ENCODE assay signal across 28 cellular contexts in the genomic region with DNA sequence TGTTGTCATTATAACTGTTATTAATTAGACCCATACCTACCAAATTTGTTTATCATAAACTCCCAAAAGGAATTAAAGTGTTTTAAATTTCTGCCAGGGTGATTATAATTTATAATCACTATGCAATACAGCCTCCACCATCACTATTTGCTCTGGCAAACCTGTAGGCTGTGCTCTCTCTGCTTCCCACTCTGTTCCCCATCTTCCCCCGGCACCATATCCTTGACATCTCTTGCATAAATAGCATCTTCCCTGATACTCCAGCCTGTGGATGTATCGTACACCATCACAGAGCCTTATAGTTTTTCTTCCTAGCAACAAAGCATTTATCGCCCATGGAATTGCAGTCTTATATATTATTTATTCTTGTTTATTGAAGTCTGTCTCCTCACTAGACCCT.
DNase-seq lines count a peak whose midpoint lies in the region; ATAC-seq and TF ChIP-seq lines count a peak whose summit lies in the region.
"Had no signal": no experiment of that assay in that cellular context is flagged by ENCODE, and none has a peak within 500 bp of the region (broad histone marks: within the 10 kb centered on the region; RNA-seq: fewer than 3 reads in every experiment).

No MANE protein-coding gene starts in this region.

- no peak overlapping the region for H3K4me3 Mint-ChIP-seq in MCF 10A (ENCODE audit: unreplicated experiment)
- H3K4me3 Mint-ChIP-seq: activated B cell treated with CpG ODN at 0.5 μM for 24 hours; activated naive CD8-positive, alpha-beta T cell treated with anti-CD3 and anti-CD28 coated beads for 36 hours; activated T-cell treated with anti-CD3 and anti-CD28 coated beads, Interleukin-2, amount 50 U/mL, for 24 hours; CD4-positive, CD25-positive, alpha-beta regulatory T cell; dendritic cell treated with granulocyte-macrophage colony-stimulating factor and Interleukin-4, amounts not matched to agents 40 ng/mL and 50 ng/mL, for 4 days; IgD-negative memory B cell; stimulated activated effector memory CD8-positive, alpha-beta T cell treated with anti-CD3 and anti-CD28 coated beads, Interleukin-12 subunit alpha, Interleukin-12 subunit beta, amount 100 ng/mL, for 72 hours had no signal

- peak overlapping the region; percentile 95 for H3K27ac Mint-ChIP-seq in MCF 10A (ENCODE audit: low read depth, unreplicated experiment)
- H3K27ac Mint-ChIP-seq: activated B cell treated with CpG ODN at 0.5 μM for 24 hours; activated naive CD8-positive, alpha-beta T cell treated with anti-CD3 and anti-CD28 coated beads for 36 hours; CD4-positive, CD25-positive, alpha-beta regulatory T cell; dendritic cell treated with granulocyte-macrophage colony-stimulating factor and Interleukin-4, amounts not matched to agents 40 ng/mL and 50 ng/mL, for 4 days had no signal

- CTCF ChIA-PET in MCF 10A (lab: Yijun Ruan, JAX), result interaction anchor here (0.5 kb wide), 1 partner anchor 476 kb away, joined by 3 read pairs; no protein-coding TSS in a partner anchor

- H3K27me3 ChIP-seq in breast epithelium (no peaks in the 10 kb centered on the region), esophagus squamous epithelium (no peaks in the 10 kb centered on the region), psoas muscle (ENCODE audit: insufficient read depth in 3 of 3, low read length in 2 of 3) (no peaks in the 10 kb centered on the region), left ventricle myocardium inferior (ENCODE audit: low read depth) (no peaks in the 10 kb centered on the region)
- H3K27me3 ChIP-seq: sigmoid colon, suprapubic skin had no signal

- POLR2A ChIA-PET in MCF 10A (lab: Yijun Ruan, JAX), result interaction anchor here (1.2 to 1.5 kb wide), 2 partner anchors 19 to 33 kb away, joined by 3 to 4 read pairs; no protein-coding TSS in a partner anchor

- H3K27ac ChIP-seq in breast epithelium, result no peak overlapping the region
- peak overlapping the region in 3 of 4 donors; percentile 83 to 94 (median 93) for H3K27ac ChIP-seq in esophagus squamous epithelium
- peak overlapping the region; percentile 97 for H3K27ac ChIP-seq in psoas muscle
- H3K27ac ChIP-seq in left ventricle myocardium inferior (replicated peaks), result no peak overlapping the region
- H3K27ac ChIP-seq: sigmoid colon, suprapubic skin had no signal

- H3K27me3 Mint-ChIP-seq in MCF 10A (ENCODE audit: insufficient read depth, unreplicated experiment), result no peaks in the 10 kb centered on the region
- H3K27me3 Mint-ChIP-seq: activated T-cell treated with anti-CD3 and anti-CD28 coated beads, Interleukin-2, amount 50 U/mL, for 24 hours; IgD-negative memory B cell; progenitor cell of endocrine pancreas had no signal

- peaks cover 36% of the 10 kb centered on the region for H3K4me1 Mint-ChIP-seq in MCF 10A (ENCODE audit: insufficient read depth, unreplicated experiment)
- H3K4me1 Mint-ChIP-seq: activated B cell treated with CpG ODN at 0.5 μM for 24 hours; CD4-positive, CD25-positive, alpha-beta regulatory T cell; IgD-negative memory B cell had no signal

- no peaks in the 10 kb centered on the region for H3K9me3 Mint-ChIP-seq in MCF 10A (ENCODE audit: unreplicated experiment)
- H3K9me3 Mint-ChIP-seq: activated B cell treated with CpG ODN at 0.5 μM for 24 hours; activated naive CD8-positive, alpha-beta T cell treated with anti-CD3 and anti-CD28 coated beads for 36 hours; activated T-cell treated with anti-CD3 and anti-CD28 coated beads, Interleukin-2, amount 50 U/mL, for 24 hours; dendritic cell treated with granulocyte-macrophage colony-stimulating factor and Interleukin-4, amounts not matched to agents 40 ng/mL and 50 ng/mL, for 4 days; stimulated activated effector memory CD8-positive, alpha-beta T cell treated with anti-CD3 and anti-CD28 coated beads, Interleukin-12 subunit alpha, Interleukin-12 subunit beta, amount 100 ng/mL, for 72 hours had no signal

- no peak for ATAC-seq in psoas muscle
- no peak for ATAC-seq in HG03432 (IDR thresholded peaks at IDR 0.05; ENCODE audit: unreplicated experiment)
- ATAC-seq: esophagus mucosa had no signal

- DNase-seq in MCF 10A (ENCODE audit: unreplicated experiment) (no peak), breast epithelium (ENCODE audit: low spot score in 2 of 2) (no peak), esophagus squamous epithelium (lab: John Stamatoyannopoulos, UW) (no peak), psoas muscle (no peak), T-helper 9 cell (no peak), left ventricle myocardium inferior (no peak), retina (no peak)
- DNase-seq: activated B cell treated with CpG ODN at 0.5 μM for 24 hours; activated effector memory CD4-positive, alpha-beta T cell treated with anti-CD3 and anti-CD28 coated beads, Interleukin-2, amount 50 U/mL, for 16 hours; activated naive CD8-positive, alpha-beta T cell treated with anti-CD3 and anti-CD28 coated beads for 36 hours; activated T-cell treated with anti-CD3 and anti-CD28 coated beads, Interleukin-2, amount 50 U/mL, for 24 hours; AML-193; anterior cingulate cortex; Calu3; CD4-positive, CD25-positive, alpha-beta regulatory T cell; DMS79 treated with DMSO at 0.1 percent for 48 hours; GDM1; HCEC 1CT; NCI-H146; NCI-H82; sigmoid colon had no signal

- TF ChIP-seq POLR2A in breast epithelium (IDR thresholded peaks at IDR 0.05), result no peak
- TF ChIP-seq POLR2A in esophagus squamous epithelium (IDR thresholded peaks at IDR 0.05), result no peak

- BruUV-seq in MCF 10A (replicated peaks; lab: Mats Ljungman, UMichigan), result no TSS peak

- H3K4me3 ChIP-seq in breast epithelium (no peak overlapping the region), esophagus squamous epithelium (no peak overlapping the region), psoas muscle (peak overlapping the region; percentile 49), left ventricle myocardium inferior (no peak overlapping the region)
- H3K4me3 ChIP-seq: sigmoid colon, suprapubic skin had no signal

- TF ChIP-seq CTCF in MCF 10A (IDR thresholded peaks at IDR 0.05; ENCODE audit: unreplicated experiment) (no peak), breast epithelium (IDR thresholded peaks at IDR 0.05) (no peak), esophagus squamous epithelium (IDR thresholded peaks at IDR 0.05) (no peak), psoas muscle (IDR thresholded peaks at IDR 0.05) (no peak), left ventricle myocardium inferior (IDR thresholded peaks at IDR 0.05; ENCODE audit: borderline replicate concordance) (no peak)

- WGBS in esophagus squamous epithelium, 2 donors, result 95 to 98% methylated on average over 3 of the region's 3 CpGs
- 86 to 96% (median 93%) methylated on average over 3 of the region's 3 CpGs for WGBS in psoas muscle, 3 donors

- no peaks in the 10 kb centered on the region for H3K9me3 ChIP-seq in breast epithelium
- H3K9me3 ChIP-seq in esophagus squamous epithelium, result no peaks in the 10 kb centered on the region
- H3K9me3 ChIP-seq in psoas muscle, result no peaks in the 10 kb centered on the region
- no peaks in the 10 kb centered on the region for H3K9me3 ChIP-seq in left ventricle myocardium inferior (replicated peaks)
- H3K9me3 ChIP-seq: sigmoid colon, suprapubic skin had no signal

- intact Hi-C loops in MCF 10A (cut with micrococcal nuclease), result no loop called here
- intact Hi-C loops in breast epithelium (cut with DNase I; ENCODE audit: low total_unique reads), result no loop called here
- intact Hi-C loops in esophagus squamous epithelium (cut with DNase I), result no loop called here
- intact Hi-C loops in psoas muscle (cut with DNase I), result loop anchor here in 1 of 2 donors (10.0 kb wide), 1 partner anchor 207 kb away; no protein-coding TSS in a partner anchor
- intact Hi-C loops in left ventricle myocardium inferior (cut with micrococcal nuclease), result no loop called here

- H3K4me1 ChIP-seq in breast epithelium, result no peaks in the 10 kb centered on the region
- peaks cover 0 to 52% (median 5%) of the 10 kb centered on the region in 3 donors for H3K4me1 ChIP-seq in esophagus squamous epithelium
- H3K4me1 ChIP-seq in psoas muscle, result peaks cover 12% of the 10 kb centered on the region
- H3K4me1 ChIP-seq in left ventricle myocardium inferior, result peaks cover 23% of the 10 kb centered on the region

- no peaks in the 10 kb centered on the region for H3K36me3 Mint-ChIP-seq in MCF 10A (ENCODE audit: insufficient read depth, unreplicated experiment)
- H3K36me3 Mint-ChIP-seq: activated naive CD8-positive, alpha-beta T cell treated with anti-CD3 and anti-CD28 coated beads for 36 hours; CD4-positive, CD25-positive, alpha-beta regulatory T cell; IgD-negative memory B cell; stimulated activated effector memory CD8-positive, alpha-beta T cell treated with anti-CD3 and anti-CD28 coated beads, Interleukin-12 subunit alpha, Interleukin-12 subunit beta, amount 100 ng/mL, for 72 hours had no signal

- H3K36me3 ChIP-seq in breast epithelium (no peaks in the 10 kb centered on the region), esophagus squamous epithelium (no peaks in the 10 kb centered on the region), psoas muscle (ENCODE audit: insufficient read depth in 1 of 2, low read depth in 1 of 2) (no peaks in the 10 kb centered on the region), left ventricle myocardium inferior (no peaks in the 10 kb centered on the region)
- H3K36me3 ChIP-seq: sigmoid colon, suprapubic skin had no signal

Comparison
In these comparisons a context has a peak if more than half of its experiments do, and no peak if none do; other contexts are left out.
1. H3K27ac ChIP-seq: peak in esophagus squamous epithelium (3 of 4) and psoas muscle (single experiment); none in breast epithelium (0 of 2) and left ventricle myocardium inferior (single experiment).